Comparison of ENCODE assay signal across 8 cellular contexts in the genomic region with DNA sequence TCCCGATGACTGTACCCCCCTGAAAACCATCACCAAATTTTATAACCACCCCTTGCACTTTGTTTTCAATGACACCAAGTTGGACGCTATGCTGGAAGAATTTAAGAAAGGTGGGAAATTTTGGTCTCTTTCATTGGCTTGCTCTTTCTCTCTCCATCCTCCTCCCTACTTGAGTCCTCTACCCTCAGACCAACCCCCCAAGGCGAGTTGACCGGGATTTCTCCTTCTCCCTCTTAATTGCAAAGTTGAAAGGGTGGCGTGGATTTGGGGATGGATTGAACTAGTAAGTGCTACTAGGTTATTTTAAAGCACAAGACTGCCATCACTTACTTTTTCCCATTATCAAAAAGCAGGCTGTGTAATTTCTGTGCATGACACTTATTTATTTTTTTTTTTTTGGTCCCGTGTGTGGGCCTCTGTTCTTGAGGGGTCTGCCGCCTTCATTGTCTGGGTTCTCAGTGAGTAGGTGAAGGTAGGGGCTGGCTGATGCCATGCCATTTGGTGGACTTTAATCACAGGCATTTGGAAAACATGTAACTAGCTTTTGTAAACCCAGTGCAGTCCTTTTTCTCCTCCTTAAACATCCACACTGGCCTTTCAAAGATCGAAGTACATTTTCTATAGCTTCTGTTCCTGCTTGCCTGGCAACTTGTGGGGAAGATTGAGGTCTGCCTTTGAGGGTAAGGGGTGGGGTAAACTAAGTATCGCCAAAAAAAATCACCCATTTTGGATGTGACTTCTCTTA. TPM values are rescaled to one million over a fixed set of nuclear protein-coding genes. Genes with fewer than 3 reads are reported as not detected.
DNase-seq lines count a peak whose midpoint lies in the region; ATAC-seq and TF ChIP-seq lines count a peak whose summit lies in the region.

No MANE protein-coding gene starts in this region.

- peaks cover 15% of the 10 kb centered on the region for H3K36me3 Mint-ChIP-seq in T-helper 2 cell treated with Interferon-gamma antibody and Interleukin-4, amounts not matched to agents 5 μg/mL and 100 μg/mL, for 36 hours (ENCODE audit: low read depth)
- H3K36me3 Mint-ChIP-seq in activated T-helper 2 cell treated with anti-CD3 and anti-CD28 coated beads, Interferon-gamma antibody, Interleukin-2, Interleukin-4, amounts not matched to agents 10 μg/mL and 5 μg/mL and 100 μg/mL, durations not matched to agents 14 hours and 24 hours and 36 hours (ENCODE audit: low read depth) = peaks cover 12% of the 10 kb centered on the region

- peak overlapping the region; percentile 28 to 36 for H3K9ac ChIP-seq in stomach smooth muscle (ENCODE audit: low read length in 2 of 2)

- no peak for ATAC-seq in foreskin keratinocyte

- H3K36me3 ChIP-seq in stomach smooth muscle (ENCODE audit: control insufficient read depth in 2 of 2, insufficient read depth in 2 of 2, low read length in 2 of 2) (no peaks in the 10 kb centered on the region), SJCRH30 (no peaks in the 10 kb centered on the region)

- H3K9me3 ChIP-seq in iPS-18c (ENCODE audit: control insufficient read depth, insufficient read depth, low read length) = no peaks in the 10 kb centered on the region
- H3K9me3 ChIP-seq in stomach smooth muscle (ENCODE audit: control insufficient read depth in 2 of 2, low read length in 2 of 2) = no peaks in the 10 kb centered on the region
- no peaks in the 10 kb centered on the region for H3K9me3 ChIP-seq in SJCRH30 (replicated peaks)

- no peaks in the 10 kb centered on the region for H3K27me3 ChIP-seq in stomach smooth muscle (ENCODE audit: control insufficient read depth in 1 of 2, insufficient read depth in 2 of 2, low read length in 2 of 2)
- no peaks in the 10 kb centered on the region for H3K27me3 ChIP-seq in SJCRH30
- peaks cover 3% of the 10 kb centered on the region for H3K27me3 ChIP-seq in foreskin keratinocyte

- no peaks in the 10 kb centered on the region for H3K9me3 Mint-ChIP-seq in T-helper 2 cell treated with Interferon-gamma antibody and Interleukin-4, amounts not matched to agents 5 μg/mL and 100 μg/mL, for 36 hours
- no peaks in the 10 kb centered on the region for H3K9me3 Mint-ChIP-seq in activated T-helper 2 cell treated with anti-CD3 and anti-CD28 coated beads, Interferon-gamma antibody, Interleukin-2, Interleukin-4, amounts not matched to agents 10 μg/mL and 5 μg/mL and 100 μg/mL, durations not matched to agents 14 hours and 24 hours and 36 hours

- peaks cover 49% of the 10 kb centered on the region for H3K4me1 Mint-ChIP-seq in T-helper 2 cell treated with Interferon-gamma antibody and Interleukin-4, amounts not matched to agents 5 μg/mL and 100 μg/mL, for 36 hours (ENCODE audit: low read depth)
- peaks cover 43% of the 10 kb centered on the region for H3K4me1 Mint-ChIP-seq in activated T-helper 2 cell treated with anti-CD3 and anti-CD28 coated beads, Interferon-gamma antibody, Interleukin-2, Interleukin-4, amounts not matched to agents 10 μg/mL and 5 μg/mL and 100 μg/mL, durations not matched to agents 14 hours and 24 hours and 36 hours (ENCODE audit: low read depth)

- peak overlapping the region; percentile 94 for H3K4me3 Mint-ChIP-seq in T-helper 2 cell treated with Interferon-gamma antibody and Interleukin-4, amounts not matched to agents 5 μg/mL and 100 μg/mL, for 36 hours
- H3K4me3 Mint-ChIP-seq in activated T-helper 2 cell treated with anti-CD3 and anti-CD28 coated beads, Interferon-gamma antibody, Interleukin-2, Interleukin-4, amounts not matched to agents 10 μg/mL and 5 μg/mL and 100 μg/mL, durations not matched to agents 14 hours and 24 hours and 36 hours (ENCODE audit: low read depth) = peak overlapping the region; percentile 92

- H3K27ac Mint-ChIP-seq in T-helper 2 cell treated with Interferon-gamma antibody and Interleukin-4, amounts not matched to agents 5 μg/mL and 100 μg/mL, for 36 hours = peak overlapping the region; percentile 56
- H3K27ac Mint-ChIP-seq in activated T-helper 2 cell treated with anti-CD3 and anti-CD28 coated beads, Interferon-gamma antibody, Interleukin-2, Interleukin-4, amounts not matched to agents 10 μg/mL and 5 μg/mL and 100 μg/mL, durations not matched to agents 14 hours and 24 hours and 36 hours = peak overlapping the region; percentile 29

- peaks cover 30% of the 10 kb centered on the region for H3K4me1 ChIP-seq in stomach smooth muscle (ENCODE audit: control insufficient read depth, insufficient read depth, low read length)
- no peaks in the 10 kb centered on the region for H3K4me1 ChIP-seq in SJCRH30
- H3K4me1 ChIP-seq in foreskin keratinocyte = no peaks in the 10 kb centered on the region

- H3K4me3 ChIP-seq in iPS-18c (ENCODE audit: insufficient read depth, low read depth, low read length) (peak overlapping the region; percentile 99), stomach smooth muscle (ENCODE audit: low read length in 2 of 2) (peak overlapping the region; percentile 94 to 95), SJCRH30 (no peak overlapping the region)

- no peak for TF ChIP-seq CTCF in foreskin keratinocyte (conservative IDR thresholded peaks at IDR 0.05)

- DNase-seq in T-helper 2 cell treated with Interferon-gamma antibody and Interleukin-4, amounts not matched to agents 5 μg/mL and 100 μg/mL, for 36 hours (ENCODE audit: low spot score) = no peak
- no peak for DNase-seq in T-helper 2 cell
- DNase-seq in activated T-helper 2 cell treated with anti-CD3 and anti-CD28 coated beads, Interferon-gamma antibody, Interleukin-2, Interleukin-4, amounts not matched to agents 10 μg/mL and 5 μg/mL and 100 μg/mL, durations not matched to agents 14 hours and 24 hours and 36 hours (ENCODE audit: low spot score) = no peak
- no peak for DNase-seq in SJCRH30
- DNase-seq in foreskin keratinocyte = no peak
- DNase-seq in Kasumi-1 (lab: John Stamatoyannopoulos, UW) = no peak

- intact Hi-C loops in activated T-helper 2 cell treated with anti-CD3 and anti-CD28 coated beads, Interferon-gamma antibody, Interleukin-2, Interleukin-4, amounts not matched to agents 10 μg/mL and 5 μg/mL and 100 μg/mL, durations not matched to agents 14 hours and 24 hours and 36 hours (cut with micrococcal nuclease) = loop anchor here (5.0 to 10.0 kb wide), 3 partner anchors 83 to 1085 kb away; partner anchors contain the start of gene CYP17A1

- peaks cover 5% of the 10 kb centered on the region for H3K27me3 Mint-ChIP-seq in T-helper 2 cell treated with Interferon-gamma antibody and Interleukin-4, amounts not matched to agents 5 μg/mL and 100 μg/mL, for 36 hours (ENCODE audit: low read depth)
- H3K27me3 Mint-ChIP-seq in activated T-helper 2 cell treated with anti-CD3 and anti-CD28 coated beads, Interferon-gamma antibody, Interleukin-2, Interleukin-4, amounts not matched to agents 10 μg/mL and 5 μg/mL and 100 μg/mL, durations not matched to agents 14 hours and 24 hours and 36 hours (ENCODE audit: low read depth) = peaks cover 2% of the 10 kb centered on the region

- H3K27ac ChIP-seq in stomach smooth muscle (ENCODE audit: low read length) = no peak overlapping the region
- no peak overlapping the region for H3K27ac ChIP-seq in SJCRH30
- no peak overlapping the region for H3K27ac ChIP-seq in foreskin keratinocyte

RNA-seq across cellular contexts. Expression of gene CNNM2, which starts 2.1 kb away (rescaled TPM):
- total RNA-seq in activated T-helper 2 cell treated with anti-CD3 and anti-CD28 coated beads, Interferon-gamma antibody, Interleukin-2, Interleukin-4, amounts not matched to agents 10 μg/mL and 5 μg/mL and 100 μg/mL, durations not matched to agents 14 hours and 24 hours and 36 hours = 7.2 and 7.5 TPM in 2 replicates
- 4.5 and 4.9 TPM in 2 replicates for total RNA-seq in SJCRH30 (2014; rRNA removed; shearing (Covaris generic))
- total RNA-seq in foreskin keratinocyte = 2.4 TPM in 2 replicates
- 1.2 and 1.3 TPM in 2 replicates for polyA plus RNA-seq in foreskin keratinocyte

RNA-seq across cellular contexts. Expression of gene AS3MT, which starts 50.9 kb away (rescaled TPM):
- total RNA-seq in activated T-helper 2 cell treated with anti-CD3 and anti-CD28 coated beads, Interferon-gamma antibody, Interleukin-2, Interleukin-4, amounts not matched to agents 10 μg/mL and 5 μg/mL and 100 μg/mL, durations not matched to agents 14 hours and 24 hours and 36 hours = 0.18 and 0.50 TPM in 2 replicates
- total RNA-seq in SJCRH30 (2014; rRNA removed; shearing (Covaris generic)) = 13.7 and 14.8 TPM in 2 replicates
- total RNA-seq in foreskin keratinocyte = 4.4 and 6.4 TPM in 2 replicates
- polyA plus RNA-seq in foreskin keratinocyte = 4.0 and 7.9 TPM in 2 replicates
